9 cellular contexts compared by ENCODE assay signal in genomic region chr12:8396225-8397071, GRCh38. TPM values are rescaled to one million over a fixed set of nuclear protein-coding genes. Genes with fewer than 3 reads are reported as not detected.
DNase-seq lines count a peak whose midpoint lies in the region; ATAC-seq and TF ChIP-seq lines count a peak whose summit lies in the region.
"Not testable (repeated sequence)": the region's sequence is repeated elsewhere in the genome, so short reads cannot be mapped to it uniquely, and the experiment has no call there.
"Had no signal": no experiment of that assay in that cellular context is flagged by ENCODE, and none has a peak within 500 bp of the region (broad histone marks: within the 10 kb centered on the region; RNA-seq: fewer than 3 reads in every experiment).

No MANE protein-coding gene starts in this region.

- intact Hi-C loops in uterus (cut with DNase I; ENCODE audit: low total_unique reads): not testable (repeated sequence)

- peak; percentile 89 to 90 for ATAC-seq in activated T-cell treated with anti-CD3 and anti-CD28 coated beads, Interleukin-2, amount 50 U/mL, for 72 hours (replicated peaks in 1 of 2)

- H3K36me3 ChIP-seq in SK-N-MC (ENCODE audit: insufficient read depth, low read length); endodermal cell (ENCODE audit: control insufficient read depth, insufficient read depth, low read length); liver (ENCODE audit: control insufficient read depth in 4 of 4, insufficient read depth in 3 of 4, low read depth in 1 of 4, low read length in 3 of 4); uterus: not testable (repeated sequence)

- not testable (repeated sequence) for H3K36me3 Mint-ChIP-seq in activated T-cell treated with anti-CD3 and anti-CD28 coated beads, Interleukin-2, amount 50 U/mL, for 72 hours (ENCODE audit: insufficient read depth in 2 of 2); endodermal cell (ENCODE audit: low read depth)

- not testable (repeated sequence) for H3K9me3 Mint-ChIP-seq in activated T-cell treated with anti-CD3 and anti-CD28 coated beads, Interleukin-2, amount 50 U/mL, for 72 hours; endodermal cell

- peak; percentile 42 for DNase-seq in GM10266 (ENCODE audit: extremely low spot score)
- DNase-seq in LHCN-M2 (ENCODE audit: low read depth): peak; percentile 8
- DNase-seq in SK-N-MC (ENCODE audit: low read depth, low spot score): not testable (repeated sequence)
- DNase-seq in activated T-cell treated with anti-CD3 and anti-CD28 coated beads, Interleukin-2, amount 50 U/mL, for 72 hours: peak; percentile 71 to 83
- peak; percentile 96 for DNase-seq in endodermal cell
- peak; percentile 71 for DNase-seq in stimulated activated CD4-positive, alpha-beta T cell treated with anti-CD3 and anti-CD28 coated beads, Interleukin-12 subunit alpha, Interleukin-12 subunit beta, amount 100 ng/mL, for 4 hours
- DNase-seq in uterus: peak; percentile 21 to 63

- peak in 1 of 2 donors; percentile 63 for TF ChIP-seq RAD21 in liver (IDR thresholded peaks at IDR 0.05)

- H3K27me3 ChIP-seq in endodermal cell (ENCODE audit: control insufficient read depth, insufficient read depth, low read length, poor library complexity, severe bottlenecking): peaks cover 10% of the 10 kb centered on the region
- H3K27me3 ChIP-seq in liver (ENCODE audit: control insufficient read depth in 4 of 4, insufficient read depth in 4 of 4, low read length in 3 of 4); uterus: not testable (repeated sequence)

- H3K4me3 Mint-ChIP-seq in activated T-cell treated with anti-CD3 and anti-CD28 coated beads, Interleukin-2, amount 50 U/mL, for 72 hours: peak overlapping the region; percentile 64 to 71
- H3K4me3 Mint-ChIP-seq in endodermal cell: peak overlapping the region; percentile 62

- TF ChIP-seq CTCF in GM10266 (IDR thresholded peaks at IDR 0.05; ENCODE audit: control insufficient read depth, insufficient read depth, low read depth, missing control alignments) (peak; percentile 65), endodermal cell (conservative IDR thresholded peaks at IDR 0.05) (peak; percentile 99), liver (IDR thresholded peaks at IDR 0.05; ENCODE audit: low read depth, low read length, missing input control) (peak; percentile 65), uterus (IDR thresholded peaks at IDR 0.05) (peak in 3 of 4 experiments; percentile 3 to 65 (median 30))

- peaks cover 34% of the 10 kb centered on the region for H3K27me3 Mint-ChIP-seq in activated T-cell treated with anti-CD3 and anti-CD28 coated beads, Interleukin-2, amount 50 U/mL, for 72 hours (ENCODE audit: low read depth)
- peaks cover 47% of the 10 kb centered on the region for H3K27me3 Mint-ChIP-seq in endodermal cell (ENCODE audit: insufficient read depth)

- not testable (repeated sequence) for H3K9me3 ChIP-seq in SK-N-MC (ENCODE audit: low read depth, low read length); endodermal cell (ENCODE audit: control insufficient read depth, low read length); liver (ENCODE audit: control insufficient read depth in 4 of 4, low read length in 3 of 4); uterus

- not testable (repeated sequence) for H3K27ac ChIP-seq in SK-N-MC; endodermal cell (ENCODE audit: low read depth, low read length); liver (ENCODE audit: low read depth in 1 of 2, low read length in 2 of 2); uterus

- WGBS in endodermal cell (ENCODE audit: insufficient coverage in 1 of 2, insufficient read length in 1 of 2), 2 experiments: 7 to 11% methylated on average over 20 to 77 of the region's 79 CpGs
- 3% methylated on average over 79 of the region's 79 CpGs for WGBS in liver

- not testable (repeated sequence) for TF ChIP-seq POLR2A in uterus (IDR thresholded peaks at IDR 0.05)

- H3K9ac ChIP-seq in SK-N-MC (ENCODE audit: insufficient read length); endodermal cell (ENCODE audit: extremely low read depth, low read length, poor library complexity, severe bottlenecking); liver (ENCODE audit: low read depth in 1 of 2, low read length in 2 of 2): not testable (repeated sequence)

- H3K27ac Mint-ChIP-seq in activated T-cell treated with anti-CD3 and anti-CD28 coated beads, Interleukin-2, amount 50 U/mL, for 72 hours; endodermal cell: not testable (repeated sequence)

- H3K4me3 ChIP-seq in SK-N-MC: peak overlapping the region; percentile 63
- H3K4me3 ChIP-seq in endodermal cell (ENCODE audit: low read length): peak overlapping the region; percentile 71
- H3K4me3 ChIP-seq in liver (ENCODE audit: low read depth in 1 of 3, low read length in 3 of 3): peak overlapping the region in 1 of 3 donors; percentile 29
- H3K4me3 ChIP-seq in uterus: peak overlapping the region; percentile 33 to 45

- H3K4me1 Mint-ChIP-seq in activated T-cell treated with anti-CD3 and anti-CD28 coated beads, Interleukin-2, amount 50 U/mL, for 72 hours (ENCODE audit: low read depth): not testable (repeated sequence)
- peaks cover 23% of the 10 kb centered on the region for H3K4me1 Mint-ChIP-seq in endodermal cell

- not testable (repeated sequence) for H3K4me1 ChIP-seq in endodermal cell (ENCODE audit: control insufficient read depth, insufficient read depth, low read length); liver (ENCODE audit: control insufficient read depth in 4 of 4, insufficient read depth in 4 of 4, low read length in 3 of 4); uterus

RNA-seq across cellular contexts. Expression of gene CLEC6A, which starts 59.3 kb away (rescaled TPM):
- not detected in 2 replicates for total RNA-seq in LHCN-M2 (2014; rRNA removed)
- polyA plus RNA-seq in LHCN-M2 (2012): not detected
- not detected for total RNA-seq in activated T-cell treated with anti-CD3 and anti-CD28 coated beads, Interleukin-2, amount 50 U/mL, for 72 hours
- total RNA-seq in endodermal cell: under 1 TPM in 1 of 2 donors, not detected in 1; 0.20 TPM
- polyA plus RNA-seq in endodermal cell (2013, experiment 1 of 2): not detected
- polyA plus RNA-seq in endodermal cell (2013, experiment 2 of 2): not detected
- total RNA-seq in liver: not detected
- not detected for polyA plus RNA-seq in liver
- total RNA-seq in uterus: not detected
- polyA plus RNA-seq: IgD-negative memory B cell had no signal

Comparison
In these comparisons a context has a peak if more than half of its experiments do, and no peak if none do; other contexts are left out.
1. CTCF ChIP-seq: peak in every context shown above with its lines; median percentile 99 in endodermal cell; 65 in GM10266; 65 in liver; 30 in uterus.